ENCODE assay signal across 8 cellular contexts in the genomic region with DNA sequence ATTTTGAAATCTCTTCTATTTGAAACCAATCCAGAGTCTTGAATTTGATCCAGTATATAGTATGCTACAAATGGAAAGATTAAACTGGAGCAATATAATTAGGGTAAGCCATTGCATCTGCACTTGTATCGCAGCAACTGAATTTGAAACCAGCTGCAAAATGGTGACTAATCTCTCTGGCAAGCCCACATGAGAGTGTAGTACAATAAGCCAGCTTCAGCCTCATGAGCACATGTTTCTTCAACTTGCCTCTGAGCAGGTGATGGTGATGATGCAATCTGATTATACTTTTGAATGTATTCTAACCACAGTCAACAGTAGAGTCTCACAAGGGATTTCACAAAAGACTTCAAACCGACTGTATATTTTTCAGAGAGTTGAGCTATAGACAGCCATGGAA. TPM values are rescaled to one million over a fixed set of nuclear protein-coding genes. Genes with fewer than 3 reads are reported as not detected.
A peak's percentile ranks its signal among the peaks of the same experiment; 100 is the strongest.
DNase-seq lines count a peak whose midpoint lies in the region; ATAC-seq and TF ChIP-seq lines count a peak whose summit lies in the region.

No MANE protein-coding gene starts in this region.

- H3K36me3 Mint-ChIP-seq in endodermal cell (ENCODE audit: low read depth) = peaks cover 5% of the 10 kb centered on the region

- H3K27me3 Mint-ChIP-seq in endodermal cell (ENCODE audit: insufficient read depth) = no peaks in the 10 kb centered on the region

- H3K4me1 ChIP-seq in BLaER1 = peaks cover 16% of the 10 kb centered on the region
- no peaks in the 10 kb centered on the region for H3K4me1 ChIP-seq in endodermal cell (ENCODE audit: control insufficient read depth, insufficient read depth, low read length)

- WGBS in endodermal cell (ENCODE audit: insufficient coverage in 1 of 2, insufficient read length in 1 of 2), 2 experiments = 89 to 100% methylated on average over 1 to 2 of the region's 2 CpGs

- DNase-seq in NCI-H2107 treated with DMSO at 0.1 percent for 48 hours (lab: John Stamatoyannopoulos, UW; ENCODE audit: unreplicated experiment) (peak; percentile 100), foreskin melanocyte (peak; percentile 50), endodermal cell (no peak)
- peak; percentile 23 to 39 for DNase-seq in activated CD4-positive, alpha-beta T cell treated with anti-CD3 and anti-CD28 coated beads, Interleukin-2, amount 50 U/mL, for 48 hours
- DNase-seq in stimulated activated CD4-positive, alpha-beta T cell treated with anti-CD3 and anti-CD28 coated beads, Interleukin-15, amount 100 ng/mL, for 24 hours = peak; percentile 56

- no peaks in the 10 kb centered on the region for H4K20me1 ChIP-seq in BLaER1

- H3K4me1 Mint-ChIP-seq in endodermal cell = no peaks in the 10 kb centered on the region

- peak overlapping the region; percentile 46 for H3K4me2 ChIP-seq in BLaER1

- H3K27me3 ChIP-seq in BLaER1 (no peaks in the 10 kb centered on the region), endodermal cell (ENCODE audit: control insufficient read depth, insufficient read depth, low read length, poor library complexity, severe bottlenecking) (no peaks in the 10 kb centered on the region)

- no peak overlapping the region for H3K4me3 Mint-ChIP-seq in endodermal cell

- no peak for TF ChIP-seq CTCF in endodermal cell (conservative IDR thresholded peaks at IDR 0.05)

- H3K27ac ChIP-seq in BLaER1 (peak overlapping the region; percentile 24; the same call in 1 of the 2 replicates), endodermal cell (ENCODE audit: low read depth, low read length) (no peak overlapping the region)

- peak; percentile 93 for ATAC-seq in GM19035 (IDR thresholded peaks at IDR 0.05; ENCODE audit: unreplicated experiment)
- peak; percentile 93 for ATAC-seq in HG03103 (IDR thresholded peaks at IDR 0.05; ENCODE audit: low read depth, unreplicated experiment)

- H3K9me3 ChIP-seq in BLaER1 = peaks cover 23% of the 10 kb centered on the region
- no peaks in the 10 kb centered on the region for H3K9me3 ChIP-seq in endodermal cell (ENCODE audit: control insufficient read depth, low read length)

- no peak overlapping the region for H3K27ac Mint-ChIP-seq in endodermal cell

- H3K4me3 ChIP-seq in BLaER1 = no peak overlapping the region
- H3K4me3 ChIP-seq in endodermal cell (ENCODE audit: low read length) = no peak overlapping the region

- H3K36me3 ChIP-seq in BLaER1 (no peaks in the 10 kb centered on the region), endodermal cell (ENCODE audit: control insufficient read depth, insufficient read depth, low read length) (no peaks in the 10 kb centered on the region)

- no peaks in the 10 kb centered on the region for H3K9me3 Mint-ChIP-seq in endodermal cell

- H3K9ac ChIP-seq in BLaER1 (no peak overlapping the region), endodermal cell (ENCODE audit: extremely low read depth, low read length, poor library complexity, severe bottlenecking) (no peak overlapping the region)

RNA-seq across cellular contexts. Expression of a gene that starts 0.8 kb away (rescaled TPM):
- 10 to 100 TPM; 65.5 to 97.8 TPM for total RNA-seq in endodermal cell
- 81.6 TPM for polyA plus RNA-seq in endodermal cell (2013, experiment 1 of 2)
- 76.3 TPM for polyA plus RNA-seq in endodermal cell (2013, experiment 2 of 2)
